In the genomic region with DNA sequence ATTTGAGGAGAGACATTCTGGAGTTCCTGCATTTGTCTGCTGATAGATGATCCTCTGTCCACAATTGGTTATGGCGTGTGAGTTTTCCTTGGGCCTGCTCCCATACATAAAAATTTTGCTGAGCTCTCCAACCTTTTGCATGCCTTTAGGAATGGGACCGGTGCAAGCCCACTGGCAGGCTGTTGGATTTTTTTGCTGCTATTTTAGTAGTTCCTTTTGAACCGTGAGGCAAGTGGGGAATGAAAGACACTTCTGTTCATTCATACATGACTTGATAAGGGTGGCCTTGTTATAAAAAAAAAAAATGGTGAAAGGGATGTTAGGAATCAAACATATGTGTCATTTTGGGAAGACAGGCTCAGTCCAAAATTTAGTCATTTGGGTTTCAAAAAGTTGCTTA, we compare ENCODE assay signal across 27 cellular contexts. TPM values are rescaled to one million over a fixed set of nuclear protein-coding genes. Genes with fewer than 3 reads are reported as not detected.
"Had no signal": no experiment of that assay in that cellular context is flagged by ENCODE, and none has a peak within 500 bp of the region (broad histone marks: within the 10 kb centered on the region; RNA-seq: fewer than 3 reads in every experiment).

No MANE protein-coding gene starts in this region.

- H3K27ac ChIP-seq: dorsolateral prefrontal cortex, epithelial cell of prostate, gastroesophageal sphincter, heart left ventricle, hepatocyte, psoas muscle, skin epidermis, spleen, testis, tibial artery had no signal

- H3K27ac Mint-ChIP-seq: memory B cell; naive B cell; natural killer cell treated with Interleukin-12 subunit alpha and Interleukin-12 subunit beta and Interleukin-15 and Interleukin-18, amount 100 ng/mL, for 72 hours; stimulated activated memory B cell treated with anti-CD40 and anti-IgM and Interleukin-4, amounts not matched to agents 10 μg/mL and 1 μg/mL and 100 μg/mL, for 72 hours; type B pancreatic cell had no signal

- H3K9me3 Mint-ChIP-seq: memory B cell; naive B cell; natural killer cell treated with Interleukin-12 subunit alpha and Interleukin-12 subunit beta and Interleukin-15 and Interleukin-18, amount 100 ng/mL, for 72 hours; stimulated activated memory B cell treated with anti-CD40 and anti-IgM and Interleukin-4, amounts not matched to agents 10 μg/mL and 1 μg/mL and 100 μg/mL, for 72 hours; type B pancreatic cell had no signal

- H3K4me1 Mint-ChIP-seq: stimulated activated memory B cell treated with anti-CD40 and anti-IgM and Interleukin-4, amounts not matched to agents 10 μg/mL and 1 μg/mL and 100 μg/mL, for 72 hours had no signal

- H3K4me3 Mint-ChIP-seq: memory B cell; naive B cell; natural killer cell treated with Interleukin-12 subunit alpha and Interleukin-12 subunit beta and Interleukin-15 and Interleukin-18, amount 100 ng/mL, for 72 hours; stimulated activated memory B cell treated with anti-CD40 and anti-IgM and Interleukin-4, amounts not matched to agents 10 μg/mL and 1 μg/mL and 100 μg/mL, for 72 hours; type B pancreatic cell had no signal

- H3K36me3 Mint-ChIP-seq: memory B cell; naive B cell; natural killer cell treated with Interleukin-12 subunit alpha and Interleukin-12 subunit beta and Interleukin-15 and Interleukin-18, amount 100 ng/mL, for 72 hours; stimulated activated memory B cell treated with anti-CD40 and anti-IgM and Interleukin-4, amounts not matched to agents 10 μg/mL and 1 μg/mL and 100 μg/mL, for 72 hours; type B pancreatic cell had no signal

- ATAC-seq: esophagus mucosa; gastroesophageal sphincter; heart left ventricle; natural killer cell treated with Interleukin-12 subunit alpha and Interleukin-12 subunit beta and Interleukin-15 and Interleukin-18, amount 100 ng/mL, for 72 hours; psoas muscle; right cardiac atrium; stimulated activated memory B cell treated with anti-CD40 and anti-IgM and Interleukin-4, amounts not matched to agents 10 μg/mL and 1 μg/mL and 100 μg/mL, for 72 hours; stimulated activated naive CD8-positive, alpha-beta T cell treated with anti-CD3 and anti-CD28 coated beads, Interleukin-15, Interleukin-2, amounts not matched to agents 100 U/mL and 50 U/mL, for 24 hours had no signal

- DNase-seq: cortex of kidney; dorsolateral prefrontal cortex; effector CD4-positive, alpha-beta T cell; foreskin fibroblast; heart left ventricle; kidney; naive B cell; nucleus accumbens; psoas muscle; right cardiac atrium; spleen; stimulated activated CD4-positive, alpha-beta T cell treated with anti-CD3 and anti-CD28 coated beads, Interleukin-4, amount 100 ng/mL, for 4 hours; stimulated activated naive CD8-positive, alpha-beta T cell treated with anti-CD3 and anti-CD28 coated beads, Interleukin-15, Interleukin-2, amounts not matched to agents 100 U/mL and 50 U/mL, for 24 hours; substantia nigra; testis; tibial artery had no signal

RNA-seq across cellular contexts. Expression of a gene that starts 52.1 kb away (rescaled TPM):
- total RNA-seq: mononuclear cell, osteocyte had no signal
